ENCODE assay signal across 20 cellular contexts in genomic region chr17:812638-813204, GRCh38. TPM values are rescaled to one million over a fixed set of nuclear protein-coding genes. Genes with fewer than 3 reads are reported as not detected.
DNase-seq lines count a peak whose midpoint lies in the region; ATAC-seq, FAIRE-seq and TF ChIP-seq lines count a peak whose summit lies in the region.
"Had no signal": no experiment of that assay in that cellular context is flagged by ENCODE, and none has a peak within 500 bp of the region (broad histone marks: within the 10 kb centered on the region; RNA-seq: fewer than 3 reads in every experiment).

No MANE protein-coding gene starts in this region.

- no peak for ATAC-seq in WTC11
- no peak for ATAC-seq in psoas muscle
- no peak for ATAC-seq in GM18873 (IDR thresholded peaks at IDR 0.05; ENCODE audit: low FRiP score, unreplicated experiment)
- no peak for ATAC-seq in HG03432 (IDR thresholded peaks at IDR 0.05; ENCODE audit: unreplicated experiment)

- peaks cover 46% of the 10 kb centered on the region for H3K36me3 Mint-ChIP-seq in WTC11
- H3K36me3 Mint-ChIP-seq: CD4-positive, alpha-beta memory T cell had no signal

- H3K27ac Mint-ChIP-seq in WTC11: peak overlapping the region; percentile 52

- H3K4me1 ChIP-seq in mesenchymal stem cell (ENCODE audit: control insufficient read depth, insufficient read depth, low read depth, low read length) (peaks cover 13% of the 10 kb centered on the region), psoas muscle (peaks cover 12% of the 10 kb centered on the region)

- no peaks in the 10 kb centered on the region for H3K27me3 Mint-ChIP-seq in WTC11 (ENCODE audit: low read depth)

- no peak overlapping the region for H2AFZ ChIP-seq in mesenchymal stem cell (ENCODE audit: low read depth, low read length)

- H4K91ac ChIP-seq in mesenchymal stem cell (ENCODE audit: low read length): peak overlapping the region; percentile 0

- H3K27ac ChIP-seq in mesenchymal stem cell (ENCODE audit: low read length, poor library complexity, severe bottlenecking): no peak overlapping the region
- H3K27ac ChIP-seq in psoas muscle: peak overlapping the region; percentile 65
- H3K27ac ChIP-seq: KMS-11, SK-N-MC had no signal

- no peak overlapping the region for H3K4me3 ChIP-seq in mesenchymal stem cell (ENCODE audit: insufficient read depth in 1 of 2, low read depth in 1 of 2, low read length in 2 of 2)
- no peak overlapping the region for H3K4me3 ChIP-seq in psoas muscle
- H3K4me3 ChIP-seq: SK-N-MC had no signal

- H2AK5ac ChIP-seq in mesenchymal stem cell (ENCODE audit: low read length, severe bottlenecking): no peak overlapping the region

- no peak overlapping the region for H2BK15ac ChIP-seq in mesenchymal stem cell (ENCODE audit: low read depth, poor library complexity, severe bottlenecking)

- H3K18ac ChIP-seq in mesenchymal stem cell (ENCODE audit: low read depth in 1 of 2, low read length in 2 of 2): no peak overlapping the region

- peak; percentile 67 for FAIRE-seq in GM12891 (lab: Jason Lieb, UNC)

- no peak overlapping the region for H3K4ac ChIP-seq in mesenchymal stem cell (ENCODE audit: low read depth in 1 of 2, low read length in 2 of 2)

- CTCF ChIA-PET in WTC11 (lab: Charles Lee): no interaction called here

- H3K9me3 ChIP-seq in mesenchymal stem cell (ENCODE audit: control insufficient read depth, low read length) (no peaks in the 10 kb centered on the region), psoas muscle (no peaks in the 10 kb centered on the region)

- no peak for TF ChIP-seq POLR2A in GM12891 (IDR thresholded peaks at IDR 0.05; ENCODE audit: low read depth, low read length)

- DNase-seq in GM12891 (ENCODE audit: insufficient read length, low spot score) (no peak), WTC11 (ENCODE audit: low spot score) (no peak), mesenchymal stem cell (no peak), psoas muscle (no peak), ACHN (no peak), DMS114 treated with DMSO at 0.1 percent for 48 hours (lab: John Stamatoyannopoulos, UW; ENCODE audit: unreplicated experiment) (no peak)
- DNase-seq: AML-193; CD4-positive, alpha-beta memory T cell; HCEC 1CT; NCI-H1092 treated with DMSO at 0.1 percent for 48 hours; NCI-H1694; NCI-H2107; NCI-H226; NCI-H526; NK-92 treated with Interleukin-12 subunit alpha and Interleukin-12 subunit beta, amount 100 ng/mL, for 24 hours; OCI-M1 had no signal

- H3K79me1 ChIP-seq in mesenchymal stem cell (replicated peaks; ENCODE audit: low read length, poor library complexity, severe bottlenecking): peaks cover 33% of the 10 kb centered on the region

- no peak for TF ChIP-seq CTCF in WTC11 (IDR thresholded peaks at IDR 0.05)
- TF ChIP-seq CTCF in psoas muscle (IDR thresholded peaks at IDR 0.05): no peak

- H3K9me3 Mint-ChIP-seq in WTC11: peaks cover 6% of the 10 kb centered on the region
- H3K9me3 Mint-ChIP-seq: CD4-positive, alpha-beta memory T cell had no signal

- peak overlapping the region in 1 of 2 experiments; percentile 31 for H2BK12ac ChIP-seq in mesenchymal stem cell (ENCODE audit: low read length in 2 of 2)

- no peak overlapping the region for H3K4me3 Mint-ChIP-seq in WTC11
- H3K4me3 Mint-ChIP-seq: CD4-positive, alpha-beta memory T cell had no signal

- H3K14ac ChIP-seq in mesenchymal stem cell (ENCODE audit: low read length in 2 of 2): peak overlapping the region in 1 of 2 experiments; percentile 32

- POLR2A ChIA-PET in WTC11 (lab: Charles Lee): no interaction called here

- 98% methylated on average over 14 of the region's 14 CpGs for WGBS in mesenchymal stem cell
- WGBS in psoas muscle, 3 donors: 92 to 97% (median 95%) methylated on average over 14 of the region's 14 CpGs

- H2BK5ac ChIP-seq in mesenchymal stem cell (ENCODE audit: low read depth, low read length, poor library complexity, severe bottlenecking): no peak overlapping the region

- H3K4me2 ChIP-seq in mesenchymal stem cell (ENCODE audit: low read length, poor library complexity, severe bottlenecking): no peak overlapping the region
- H3K4me2 ChIP-seq: KMS-11 had no signal

- intact Hi-C loops in psoas muscle (cut with DNase I): no loop called here

- H2BK120ac ChIP-seq in mesenchymal stem cell (ENCODE audit: low read depth, low read length): no peak overlapping the region

- H4K8ac ChIP-seq in mesenchymal stem cell (ENCODE audit: low read length): no peak overlapping the region

- no peaks in the 10 kb centered on the region for H3K4me1 Mint-ChIP-seq in WTC11

- H3K23ac ChIP-seq in mesenchymal stem cell (ENCODE audit: low read length in 2 of 2): no peak overlapping the region

- in situ Hi-C loops in ACHN (cut with HindIII; ENCODE audit: low pct_ligation_motif_present, low pct_unique_long_range_greater_than_20kb, low sequenced_read_pairs): no loop called here

- peaks cover 12 to 60% of the 10 kb centered on the region in 2 experiments for H3K36me3 ChIP-seq in mesenchymal stem cell (ENCODE audit: control insufficient read depth in 1 of 2, insufficient read depth in 2 of 2, low read depth in 1 of 2, low read length in 2 of 2)
- peaks cover 0 to 26% of the 10 kb centered on the region in 2 donors for H3K36me3 ChIP-seq in psoas muscle (ENCODE audit: insufficient read depth in 1 of 2, low read depth in 1 of 2)

- H3K9ac ChIP-seq in mesenchymal stem cell (ENCODE audit: low read length): no peak overlapping the region
- H3K9ac ChIP-seq: KMS-11 had no signal

- H3K27me3 ChIP-seq in mesenchymal stem cell (ENCODE audit: control insufficient read depth in 1 of 2, insufficient read depth in 1 of 2, low read length in 2 of 2) (no peaks in the 10 kb centered on the region), psoas muscle (ENCODE audit: insufficient read depth in 3 of 3, low read length in 2 of 3) (no peaks in the 10 kb centered on the region)

TF ChIP-seq in GM12891, 5 proteins besides CTCF, POLR2A, EP300 and RAD21:
- no peak for TF ChIP-seq PAX5 (IDR thresholded peaks at IDR 0.05; ENCODE audit: insufficient read depth, low read length, severe bottlenecking)
- peak; percentile 53; the same call in 1 of the 2 replicates for TF ChIP-seq POU2F2 (IDR thresholded peaks at IDR 0.05; ENCODE audit: low read depth, low read length)

TF ChIP-seq in WTC11, 78 proteins besides CTCF, POLR2A, EP300 and RAD21:
- TF ChIP-seq ZBTB43 (CRISPR knock-in tag; IDR thresholded peaks at IDR 0.05) (peak; percentile 97), TCF7 (CRISPR knock-in tag; IDR thresholded peaks at IDR 0.05; ENCODE audit: low read depth) (0 out of 2 replicates have a peak, but pooled peaks have one; percentile 34), USF1 (CRISPR knock-in tag; IDR thresholded peaks at IDR 0.05) (no peak), E2F4 (CRISPR knock-in tag; IDR thresholded peaks at IDR 0.05; ENCODE audit: borderline replicate concordance, low read depth) (0 out of 2 replicates have a peak, but pooled peaks have one; percentile 33)

RNA-seq across cellular contexts. Expression of gene MRM3, which starts 30.6 kb away (rescaled TPM):
- polyA plus RNA-seq in GM12891 (2012; ENCODE audit: low read depth, missing spikeins): 21.1 TPM
- total RNA-seq in WTC11 (2021) (23.1 to 25.0 TPM (median 24.3 TPM) in 3 replicates), psoas muscle (10 to 100 TPM; 17.2 to 30.1 (median 19.5) TPM)
- polyA plus RNA-seq in mesenchymal stem cell (2013, experiment 1 of 2): 6.9 TPM
- 6.6 TPM for polyA plus RNA-seq in mesenchymal stem cell (2013, experiment 2 of 2)
- 10 to 100 TPM; 25.9 to 36.2 (median 28.3) TPM for polyA plus RNA-seq in psoas muscle

RNA-seq across cellular contexts. Expression of gene GLOD4, which starts 30.6 kb away (rescaled TPM):
- polyA plus RNA-seq in GM12891 (2012; ENCODE audit: low read depth, missing spikeins): 44.8 TPM
- total RNA-seq in WTC11 (2021): 69.0 to 73.3 TPM (median 69.1 TPM) in 3 replicates
- 35.2 TPM for polyA plus RNA-seq in mesenchymal stem cell (2013, experiment 1 of 2)
- polyA plus RNA-seq in mesenchymal stem cell (2013, experiment 2 of 2): 34.5 TPM
- 10 to 100 TPM; 18.5 to 25.2 (median 20.8) TPM for total RNA-seq in psoas muscle
- 10 to 100 TPM; 13.5 to 29.2 (median 21.7) TPM for polyA plus RNA-seq in psoas muscle
